Comparison of ENCODE assay signal across 22 cellular contexts in genomic region chr1:53698381-53698980, GRCh38. TPM values are rescaled to one million over a fixed set of nuclear protein-coding genes. Genes with fewer than 3 reads are reported as not detected.
"Had no signal": no experiment of that assay in that cellular context is flagged by ENCODE, and none has a peak within 500 bp of the region (broad histone marks: within the 10 kb centered on the region; RNA-seq: fewer than 3 reads in every experiment).

No MANE protein-coding gene starts in this region.

- ATAC-seq: activated T-helper 17 cell treated with anti-CD3 and anti-CD28 coated beads, Interleukin-2, amount 50 U/mL, for 72 hours; effector memory CD8-positive, alpha-beta T cell; left lung; stimulated activated naive B cell treated with anti-CD40 and anti-IgM and Interleukin-4, amounts not matched to agents 10 μg/mL and 1 μg/mL and 100 μg/mL, for 72 hours; T-cell had no signal

- H3K27ac ChIP-seq: epithelial cell of prostate, left lung, ovary, right lobe of liver had no signal

- H3K36me3 ChIP-seq: left lung, ovary, right lobe of liver had no signal

- H3K27me3 ChIP-seq: ovary, right lobe of liver had no signal

- H3K9me3 ChIP-seq: left lung, ovary, right lobe of liver had no signal

- H3K4me1 ChIP-seq: left lung, right lobe of liver had no signal

- DNase-seq: activated B cell treated with CpG ODN at 0.5 μM for 24 hours; activated CD4-positive, alpha-beta memory T cell treated with anti-CD3 and anti-CD28 coated beads, Interleukin-2, amount 10 ng/mL, durations not matched to agents 7 days and 5 days; activated CD4-positive, alpha-beta T cell treated with anti-CD3 and anti-CD28 coated beads for 4 hours; activated naive CD4-positive, alpha-beta T cell; activated naive CD8-positive, alpha-beta T cell treated with anti-CD3 and anti-CD28 coated beads for 36 hours; activated T-cell treated with anti-CD3 and anti-CD28 coated beads, Interleukin-2, amount 50 U/mL, for 1 hour; amniotic stem cell; effector memory CD8-positive, alpha-beta T cell; hypothalamus; kidney; left lung; mammary epithelial cell; midbrain; ovary; right lobe of liver; stimulated activated CD4-positive, alpha-beta T cell treated with anti-CD3 and anti-CD28 coated beads, Interleukin-4, amount 100 ng/mL, for 4 hours; stimulated activated naive B cell treated with anti-CD40 and anti-IgM and Interleukin-4, amounts not matched to agents 10 μg/mL and 1 μg/mL and 100 μg/mL, for 72 hours; T-cell had no signal

- H3K4me3 ChIP-seq: left lung, ovary, right lobe of liver had no signal

RNA-seq across cellular contexts. Expression of gene GLIS1, which starts 40.5 kb away (rescaled TPM):
- total RNA-seq: activated B cell treated with CpG ODN at 0.5 μM for 24 hours; activated CD4-positive, alpha-beta memory T cell treated with anti-CD3 and anti-CD28 coated beads, Interleukin-2, amount 10 ng/mL, durations not matched to agents 7 days and 5 days; activated T-helper 17 cell treated with anti-CD3 and anti-CD28 coated beads, Interleukin-2, amount 50 U/mL, for 72 hours; dermis microvascular lymphatic vessel endothelial cell; left lung; mammary epithelial cell; right lobe of liver; T-cell had no signal
- polyA plus RNA-seq: mammary epithelial cell, neural cell had no signal
